ENCODE assay signal across 8 cellular contexts in the genomic region with DNA sequence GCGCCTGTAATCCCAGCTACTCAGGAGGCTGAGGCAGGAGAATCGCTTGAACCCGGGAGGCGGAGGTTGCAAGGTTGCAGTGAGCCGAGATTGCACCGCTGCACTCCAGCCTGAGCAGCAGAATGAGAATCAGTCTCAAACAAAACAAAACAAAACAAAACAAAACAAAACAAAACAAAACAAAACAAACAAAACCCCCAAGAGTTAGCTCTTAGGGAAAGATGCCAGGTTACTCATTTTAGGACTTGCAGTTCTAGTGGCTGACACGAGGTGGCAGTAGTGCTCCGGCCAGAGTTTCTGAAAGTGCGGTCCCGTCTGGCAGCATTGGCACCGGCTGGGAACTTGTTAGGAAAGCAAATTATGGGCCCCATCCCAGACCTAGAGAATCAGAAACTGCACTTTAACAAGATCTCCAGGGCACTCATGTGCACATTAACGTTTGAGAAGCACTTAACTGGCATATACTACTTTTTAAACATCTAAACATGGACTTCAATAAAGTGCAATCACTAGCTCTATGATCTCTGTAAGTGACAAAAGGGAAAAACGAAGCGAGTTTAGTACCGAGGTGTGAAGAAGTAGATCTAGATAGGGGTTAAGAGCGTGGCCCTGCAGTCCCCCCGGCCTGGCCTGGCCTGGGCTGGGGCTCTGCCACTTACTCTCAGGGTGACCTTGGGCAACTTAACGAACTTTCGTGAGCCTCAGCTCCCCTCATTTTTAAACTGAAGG. TPM values are rescaled to one million over a fixed set of nuclear protein-coding genes. Genes with fewer than 3 reads are reported as not detected.
DNase-seq lines count a peak whose midpoint lies in the region; ATAC-seq and TF ChIP-seq lines count a peak whose summit lies in the region.

No MANE protein-coding gene starts in this region.

- peak overlapping the region in 8 of 10 donors; percentile 14 to 75 (median 48) for H3K27ac Mint-ChIP-seq in naive thymus-derived CD8-positive, alpha-beta T cell

- peaks cover 0 to 8% (median 4%) of the 10 kb centered on the region in 9 donors for H3K9me3 Mint-ChIP-seq in naive thymus-derived CD8-positive, alpha-beta T cell

- H3K4me3 ChIP-seq in NT2/D1 (ENCODE audit: insufficient read length, low read depth) = no peak overlapping the region

- peaks cover 0 to 19% (median 3%) of the 10 kb centered on the region in 5 donors for H3K27me3 Mint-ChIP-seq in naive thymus-derived CD8-positive, alpha-beta T cell

- POLR2A ChIA-PET in naive thymus-derived CD8-positive, alpha-beta T cell (lab: Charles Lee) = interaction anchor here (0.7 to 4.5 kb wide), 15 partner anchors 10 to 210 kb away, joined by 3 to 65 read pairs (median 4); no protein-coding TSS in a partner anchor

- H3K4me1 Mint-ChIP-seq in naive thymus-derived CD8-positive, alpha-beta T cell = peaks cover 23 to 45% (median 40%) of the 10 kb centered on the region in 4 donors

- H3K36me3 ChIP-seq in NT2/D1 (ENCODE audit: insufficient read depth, insufficient read length, low read length) = peaks cover 56% of the 10 kb centered on the region

- peak overlapping the region in 5 of 10 donors; percentile 2 to 67 (median 34) for H3K4me3 Mint-ChIP-seq in naive thymus-derived CD8-positive, alpha-beta T cell

- peaks cover 0 to 6% (median 4%) of the 10 kb centered on the region in 3 donors for H3K36me3 Mint-ChIP-seq in naive thymus-derived CD8-positive, alpha-beta T cell

- H3K9ac ChIP-seq in NT2/D1 (ENCODE audit: insufficient read length, low read depth) = no peak overlapping the region

- peak; percentile 44 to 67 for ATAC-seq in naive thymus-derived CD8-positive, alpha-beta T cell
- no peak for ATAC-seq in HG03565 (IDR thresholded peaks at IDR 0.05; ENCODE audit: unreplicated experiment)

- no peaks in the 10 kb centered on the region for H3K9me3 ChIP-seq in NT2/D1 (ENCODE audit: insufficient read depth, low read length)

- DNase-seq in AML-193 (lab: John Stamatoyannopoulos, UW) = peak; percentile 39
- peak; percentile 58 for DNase-seq in H4 (ENCODE audit: low spot score)
- DNase-seq in NT2/D1 (ENCODE audit: low read depth, low spot score) = peak; percentile 11
- DNase-seq in activated CD8-positive, alpha-beta memory T cell treated with anti-CD3 and anti-CD28 coated beads, Interleukin-2, amount 50 U/mL, for 48 hours = peak; percentile 92
- peak; percentile 55 to 80 for DNase-seq in erythroblast (lab: John Stamatoyannopoulos, UW)
- peak; percentile 60 to 94 (median 76) for DNase-seq in naive thymus-derived CD8-positive, alpha-beta T cell
- DNase-seq in stimulated activated CD8-positive, alpha-beta memory T cell treated with anti-CD3 and anti-CD28 coated beads, Interleukin-7, amount 100 ng/mL, for 48 hours (ENCODE audit: extremely low read depth in 1 of 2, low read depth in 1 of 2) = peak; percentile 35 to 44

- no peak for TF ChIP-seq POLR2A in erythroblast (IDR thresholded peaks at IDR 0.05; ENCODE audit: low read length)

- no peaks in the 10 kb centered on the region for H3K27me3 ChIP-seq in NT2/D1 (ENCODE audit: insufficient read depth, insufficient read length)

- H3K4me1 ChIP-seq in NT2/D1 (ENCODE audit: insufficient read depth, insufficient read length) = no peaks in the 10 kb centered on the region

RNA-seq across cellular contexts. Expression of gene TNFRSF1B, which starts 41.9 kb away (rescaled TPM):
- 0.47 and 0.93 TPM in 2 replicates for total RNA-seq in H4 (2014; rRNA removed; shearing (Covaris generic))
- total RNA-seq in naive thymus-derived CD8-positive, alpha-beta T cell = 10 to 100 TPM; 16.5 to 18.4 TPM
- 10 to 100 TPM; 19.7 to 64.6 (median 21.8) TPM for polyA plus RNA-seq in naive thymus-derived CD8-positive, alpha-beta T cell

Comparison
In these comparisons a context has a peak if more than half of its experiments do, and no peak if none do; other contexts are left out.
1. DNase-seq: peak in every context shown above with its lines; median percentile 92 in activated CD8-positive, alpha-beta memory T cell treated with anti-CD3 and anti-CD28 coated beads, Interleukin-2, amount 50 U/mL, for 48 hours; 76 in naive thymus-derived CD8-positive, alpha-beta T cell; 68 in erythroblast; 58 in H4; 40 in stimulated activated CD8-positive, alpha-beta memory T cell treated with anti-CD3 and anti-CD28 coated beads, Interleukin-7, amount 100 ng/mL, for 48 hours; 39 in AML-193; 11 in NT2/D1.